Comparison of ENCODE assay signal across 8 cellular contexts in genomic region chr2:172556284-172557033, GRCh38. TPM values are rescaled to one million over a fixed set of nuclear protein-coding genes. Genes with fewer than 3 reads are reported as not detected.
DNase-seq lines count a peak whose midpoint lies in the region; ATAC-seq and TF ChIP-seq lines count a peak whose summit lies in the region.

No MANE protein-coding gene starts in this region.

- no peaks in the 10 kb centered on the region for H3K9me2 ChIP-seq in GM23248 (ENCODE audit: insufficient read depth)

- H3K9ac ChIP-seq in GM23248 (peak overlapping the region; percentile 87), KMS-11 (peak overlapping the region; percentile 81)

- H3K4me2 ChIP-seq in GM23248 (ENCODE audit: unreplicated experiment) (peak overlapping the region; percentile 76), KMS-11 (peak overlapping the region; percentile 98)

- H3K4me1 ChIP-seq in GM23248 (ENCODE audit: insufficient read depth) (peaks cover 38% of the 10 kb centered on the region), KMS-11 (ENCODE audit: low read depth, poor library complexity, severe bottlenecking) (peaks cover 49% of the 10 kb centered on the region), adrenal gland (replicated peaks in 1 of 2) (peaks cover 11 to 16% of the 10 kb centered on the region in 2 donors), right cardiac atrium (ENCODE audit: control insufficient read depth, insufficient read depth, low read length) (no peaks in the 10 kb centered on the region), gastrocnemius medialis (peaks cover 12 to 17% of the 10 kb centered on the region in 2 donors)

- H3K79me2 ChIP-seq in GM23248 (ENCODE audit: insufficient read depth) (peaks cover 62% of the 10 kb centered on the region), KMS-11 (ENCODE audit: insufficient read depth, low read depth) (peaks cover 50% of the 10 kb centered on the region)

- H3F3A ChIP-seq in GM23248 (ENCODE audit: insufficient read depth), result peaks cover 27% of the 10 kb centered on the region

- TF ChIP-seq POLR2A in adrenal gland (IDR thresholded peaks at IDR 0.05) (no peak), gastrocnemius medialis (IDR thresholded peaks at IDR 0.05) (no peak)

- DNase-seq in GF-D8 (lab: John Stamatoyannopoulos, UW) (peak; percentile 70), GM23248 (peak; percentile 85), SW480 (ENCODE audit: low spot score) (peak; percentile 65), adrenal gland (peak; percentile 40 to 70 (median 65)), right cardiac atrium (peak; percentile 67 to 86 (median 83)), gastrocnemius medialis (peak; percentile 23 to 28), middle frontal gyrus (ENCODE audit: extremely low spot score, low spot score) (no peak)

- H3K27me3 ChIP-seq in GM23248 (replicated peaks; ENCODE audit: insufficient read depth) (no peaks in the 10 kb centered on the region), KMS-11 (ENCODE audit: insufficient read depth, low read depth) (no peaks in the 10 kb centered on the region), adrenal gland (no peaks in the 10 kb centered on the region), right cardiac atrium (ENCODE audit: control insufficient read depth, insufficient read depth) (no peaks in the 10 kb centered on the region), gastrocnemius medialis (no peaks in the 10 kb centered on the region)

- H2AFZ ChIP-seq in GM23248, result peak overlapping the region; percentile 74
- H2AFZ ChIP-seq in KMS-11 (ENCODE audit: low read depth), result peak overlapping the region; percentile 73

- no peak for TF ChIP-seq CTCF in KMS-11 (conservative IDR thresholded peaks at IDR 0.05; ENCODE audit: low read depth, low read length)
- TF ChIP-seq CTCF in adrenal gland (IDR thresholded peaks at IDR 0.05), result no peak
- no peak for TF ChIP-seq CTCF in gastrocnemius medialis (IDR thresholded peaks at IDR 0.05 in 4 of 5, conservative IDR thresholded peaks at IDR 0.05 in 1 of 5)

- in situ Hi-C loops in GM23248 (cut with MboI) (no loop called here), gastrocnemius medialis (cut with MboI; ENCODE audit: low sequenced_read_pairs in 4 of 4) (loop anchor here in 1 of 4 donors (25.0 kb wide), 1 partner anchor 644 kb away; the partner anchor contains the start of gene HAT1)

- 0 out of 2 replicates have a peak, but pooled peaks cover under 1% of the 10 kb centered on the region for H3K36me3 ChIP-seq in GM23248 (ENCODE audit: low read depth)
- peaks cover 5% of the 10 kb centered on the region; the same call in 1 of the 2 replicates for H3K36me3 ChIP-seq in KMS-11 (ENCODE audit: insufficient read depth)
- H3K36me3 ChIP-seq in adrenal gland (replicated peaks in 1 of 2), result no peaks in the 10 kb centered on the region
- no peaks in the 10 kb centered on the region for H3K36me3 ChIP-seq in gastrocnemius medialis

- ATAC-seq in right cardiac atrium (peak; percentile 60 to 64), gastrocnemius medialis (peak; percentile 55 to 66)

- H3K27ac ChIP-seq in GM23248, result peak overlapping the region; percentile 77
- H3K27ac ChIP-seq in KMS-11, result peak overlapping the region; percentile 81
- peak overlapping the region; percentile 79 to 99 (median 91) for H3K27ac ChIP-seq in adrenal gland
- H3K27ac ChIP-seq in right cardiac atrium (ENCODE audit: low read length), result peak overlapping the region; percentile 75
- H3K27ac ChIP-seq in gastrocnemius medialis, result peak overlapping the region; percentile 88 to 98 (median 94)

- H4K20me1 ChIP-seq in GM23248 (ENCODE audit: insufficient read depth), result peaks cover 3% of the 10 kb centered on the region; the same call in 1 of the 2 replicates
- H4K20me1 ChIP-seq in KMS-11 (ENCODE audit: insufficient read depth), result no peaks in the 10 kb centered on the region

- H3K4me3 ChIP-seq in GM23248 (peak overlapping the region; percentile 91), KMS-11 (IDR thresholded peaks at IDR 0.05; ENCODE audit: insufficient read depth, low read depth, low read length) (peak overlapping the region; percentile 90), adrenal gland (peak overlapping the region; percentile 2 to 92 (median 69)), right cardiac atrium (ENCODE audit: low read length) (peak overlapping the region; percentile 74), gastrocnemius medialis (peak overlapping the region; percentile 72 to 95 (median 78))

- intact Hi-C loops in adrenal gland (cut with DNase I) (no loop called here), right cardiac atrium (cut with DNase I) (no loop called here), gastrocnemius medialis (cut with DNase I; ENCODE audit: low total_unique reads) (loop anchor here (5.0 kb wide), 1 partner anchor 869 kb away; the partner anchor contains the start of gene DYNC1I2)

- 1% methylated on average over 47 to 52 of the region's 52 CpGs for WGBS in GM23248 (ENCODE audit: low coverage in 1 of 2, low lambda C conversion rate in 2 of 2, missing lambda C conversion rate in 2 of 2), 2 experiments
- 1 to 8% (median 3%) methylated on average over 12 to 52 of the region's 52 CpGs for WGBS in adrenal gland, 4 donors
- under 1% methylated on average over 52 of the region's 52 CpGs for WGBS in right cardiac atrium

- H3K9me3 ChIP-seq in GM23248 (ENCODE audit: low read depth) (no peaks in the 10 kb centered on the region), adrenal gland (replicated peaks in 1 of 3) (no peaks in the 10 kb centered on the region), right cardiac atrium (ENCODE audit: control insufficient read depth, low read length) (no peaks in the 10 kb centered on the region), gastrocnemius medialis (no peaks in the 10 kb centered on the region)

RNA-seq across cellular contexts. Expression of gene PDK1, which starts 0.6 kb away (rescaled TPM):
- total RNA-seq in GM23248 (2014; rRNA removed; shearing (Covaris generic)), result 22.7 and 29.0 TPM in 2 replicates
- 51.1 and 53.9 TPM in 2 replicates for polyA plus RNA-seq in GM23248 (2016; fragmentation: Nextera tagmentation; extraction: Ambion mirVana)
- 100 to 1,000 TPM in 1 of 8 donors, 10 to 100 TPM in 6, 1 to 10 TPM in 1; 9.9 to 112 (median 20.3) TPM for total RNA-seq in adrenal gland
- polyA plus RNA-seq in adrenal gland, result 10 to 100 TPM in 1 of 3 donors, 1 to 10 TPM in 2; 3.6 to 81.5 (median 7.5) TPM
- total RNA-seq in right cardiac atrium, result 10 to 100 TPM; 35.1 to 43.4 (median 40.3) TPM
- polyA plus RNA-seq in right cardiac atrium, result 10.6 TPM
- 10 to 100 TPM in 3 of 4 donors, 1 to 10 TPM in 1; 5.8 to 23.8 (median 14.0) TPM for total RNA-seq in gastrocnemius medialis
